15 cellular contexts compared by ENCODE assay signal in the genomic region with DNA sequence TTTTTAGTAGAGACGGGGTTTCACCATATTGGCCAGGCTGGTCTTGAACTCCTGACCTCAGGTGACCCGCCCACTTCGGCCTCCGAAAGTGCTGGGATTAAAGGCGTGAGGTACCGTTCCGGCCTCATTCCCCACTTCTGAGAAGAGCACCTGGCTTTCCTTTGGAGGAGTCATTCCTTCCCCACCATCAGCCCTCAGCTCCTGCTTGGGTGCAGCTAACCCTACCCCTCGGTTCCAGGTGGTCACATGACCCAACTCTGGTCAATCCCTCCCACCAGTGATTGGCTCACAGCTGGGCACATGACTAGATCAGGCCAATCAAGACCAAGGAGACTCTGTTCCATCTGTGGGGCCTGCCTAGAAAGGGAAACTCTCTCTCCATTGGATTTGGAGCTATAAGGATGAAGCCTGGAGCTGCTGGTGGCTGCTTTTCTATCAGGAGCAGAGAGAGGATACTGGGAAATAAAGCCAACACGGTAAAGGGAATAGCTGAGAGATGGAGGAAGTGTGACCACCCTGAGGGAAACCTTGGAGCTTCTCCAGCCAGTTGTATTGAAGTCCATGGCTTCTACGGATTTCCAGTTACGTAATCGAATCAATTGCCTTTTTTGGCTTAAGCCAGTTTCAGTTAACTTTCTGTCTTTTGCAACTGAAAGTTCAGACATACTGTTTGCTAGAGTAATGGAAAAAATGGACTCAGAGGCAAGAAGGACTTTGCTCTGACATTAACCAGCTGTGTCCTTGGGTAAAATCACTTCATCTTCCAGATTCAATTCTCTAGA. TPM values are rescaled to one million over a fixed set of nuclear protein-coding genes. Genes with fewer than 3 reads are reported as not detected.
DNase-seq lines count a peak whose midpoint lies in the region; ATAC-seq and TF ChIP-seq lines count a peak whose summit lies in the region.
"Had no signal": no experiment of that assay in that cellular context is flagged by ENCODE, and none has a peak within 500 bp of the region (broad histone marks: within the 10 kb centered on the region; RNA-seq: fewer than 3 reads in every experiment).

No MANE protein-coding gene starts in this region.

- H3K4me3 ChIP-seq in ascending aorta (no peak overlapping the region), smooth muscle cell (no peak overlapping the region)
- H3K4me3 ChIP-seq: cardiac muscle cell had no signal

- H3K4me2 ChIP-seq in smooth muscle cell, result no peak overlapping the region

- no peaks in the 10 kb centered on the region for H4K20me1 ChIP-seq in smooth muscle cell (ENCODE audit: low read depth)

- no peak overlapping the region for H3K9ac ChIP-seq in smooth muscle cell (ENCODE audit: low read depth)

- intact Hi-C loops in ascending aorta (cut with DNase I), result loop anchor here (5.0 to 10.0 kb wide), 4 partner anchors 38 to 480 kb away; partner anchors contain the start of gene PPTC7
- intact Hi-C loops in head of caudate nucleus (cut with DNase I), result loop anchor here (10.0 kb wide), 1 partner anchor 80 kb away; no protein-coding TSS in a partner anchor

- H3K9me3 ChIP-seq in ascending aorta (no peaks in the 10 kb centered on the region), smooth muscle cell (replicated peaks; ENCODE audit: low read depth) (no peaks in the 10 kb centered on the region)

- no peak for TF ChIP-seq EP300 in Ishikawa (IDR thresholded peaks at IDR 0.05; ENCODE audit: borderline replicate concordance)

- DNase-seq in ascending aorta (ENCODE audit: low spot score in 2 of 2) (peak in 1 of 2 donors; percentile 61), left lobe of liver (ENCODE audit: low spot score) (peak; percentile 58), smooth muscle cell (lab: John Stamatoyannopoulos, UW; ENCODE audit: unreplicated experiment) (no peak), NCI-H510A treated with DMSO at 0.1 percent for 48 hours (lab: John Stamatoyannopoulos, UW) (no peak), head of caudate nucleus (no peak), globus pallidus (ENCODE audit: low spot score) (no peak)
- DNase-seq: activated CD4-positive, alpha-beta T cell treated with anti-CD3 and anti-CD28 coated beads, Interleukin-2, amount 50 U/mL, for 1 hour; GDM1; naive thymus-derived CD4-positive, alpha-beta T cell; NCI-H1694; T-cell had no signal

- peaks cover 7% of the 10 kb centered on the region for H3F3A ChIP-seq in smooth muscle cell (ENCODE audit: low read depth)

- H3K36me3 ChIP-seq in ascending aorta (no peaks in the 10 kb centered on the region), smooth muscle cell (ENCODE audit: low read depth) (no peaks in the 10 kb centered on the region)
- H3K36me3 ChIP-seq: cardiac muscle cell had no signal

- H3K27ac ChIP-seq in ascending aorta (peak overlapping the region; percentile 52 to 71), smooth muscle cell (ENCODE audit: low read depth) (no peak overlapping the region)
- H3K27ac ChIP-seq: cardiac muscle cell had no signal

- H3K79me2 ChIP-seq in smooth muscle cell (ENCODE audit: low read depth), result no peaks in the 10 kb centered on the region

- TF ChIP-seq CTCF in ascending aorta (IDR thresholded peaks at IDR 0.05) (no peak), smooth muscle cell (IDR thresholded peaks at IDR 0.05; ENCODE audit: borderline replicate concordance, insufficient read depth, poor library complexity, severe bottlenecking) (no peak)

- WGBS in smooth muscle cell (ENCODE audit: low lambda C conversion rate), result 85% methylated on average over 12 of the region's 12 CpGs

- peak overlapping the region; percentile 39 for H2AFZ ChIP-seq in smooth muscle cell (ENCODE audit: low read depth)

- peaks cover 13 to 47% of the 10 kb centered on the region in 2 donors for H3K4me1 ChIP-seq in ascending aorta
- H3K4me1 ChIP-seq in smooth muscle cell (ENCODE audit: low read depth), result no peaks in the 10 kb centered on the region

- ATAC-seq in left lobe of liver (peak; percentile 40), GM18909 (IDR thresholded peaks at IDR 0.05; ENCODE audit: poor library complexity, unreplicated experiment) (no peak)
- ATAC-seq: esophagus mucosa; naive thymus-derived CD4-positive, alpha-beta T cell; T-cell had no signal

- H3K27me3 ChIP-seq in ascending aorta (no peaks in the 10 kb centered on the region), smooth muscle cell (ENCODE audit: low read depth) (no peaks in the 10 kb centered on the region)
- H3K27me3 ChIP-seq: cardiac muscle cell had no signal

- no peak for TF ChIP-seq RAD21 in Ishikawa (IDR thresholded peaks at IDR 0.05; ENCODE audit: low read depth)

TF ChIP-seq in Ishikawa, 13 proteins besides CTCF, POLR2A, EP300 and RAD21:
- TF ChIP-seq USF1 (IDR thresholded peaks at IDR 0.05) (peak; percentile 82), TAF1 (IDR thresholded peaks at IDR 0.05; ENCODE audit: low read depth) (no peak)

RNA-seq across cellular contexts. Expression of gene IFT81, which starts 19.8 kb away (rescaled TPM):
- total RNA-seq in ascending aorta, result 12.0 TPM
- total RNA-seq in left lobe of liver, result 2.3 TPM
- 11.0 and 14.7 TPM in 2 replicates for total RNA-seq in smooth muscle cell
- polyA plus RNA-seq in smooth muscle cell, result 8.0 and 9.1 TPM in 2 replicates

RNA-seq across cellular contexts. Expression of gene C12orf76, which starts 56.1 kb away (rescaled TPM):
- total RNA-seq in ascending aorta, result 0.96 TPM
- 6.7 TPM for total RNA-seq in left lobe of liver
- total RNA-seq in smooth muscle cell, result 12.0 and 16.8 TPM in 2 replicates
- 10.0 and 13.9 TPM in 2 replicates for polyA plus RNA-seq in smooth muscle cell
